In genomic region chr12:3142386-3142785, GRCh38 we compare ENCODE assay signal across 23 cellular contexts.
"Had no signal": no experiment of that assay in that cellular context is flagged by ENCODE, and none has a peak within 500 bp of the region (broad histone marks: within the 10 kb centered on the region; RNA-seq: fewer than 3 reads in every experiment).

No MANE protein-coding gene starts in this region.

- H3K27me3 ChIP-seq: cardiac muscle cell, pancreas, tibial nerve had no signal

- H3K27ac ChIP-seq: cardiac muscle cell, coronary artery, left lung, pancreas, psoas muscle, tibial nerve had no signal

- DNase-seq: activated CD4-positive, alpha-beta T cell treated with anti-CD3 and anti-CD28 coated beads for 4 hours; activated CD4-positive, alpha-beta T cell treated with anti-CD3 and anti-CD28 coated beads, Interleukin-2, amount 50 U/mL, for 4 hours; activated naive CD4-positive, alpha-beta T cell; activated T-cell treated with anti-CD3 and anti-CD28 coated beads for 4 hours; activated T-cell treated with anti-CD3 and anti-CD28 coated beads, Interleukin-2, amount 50 U/mL, for 72 hours; anterior cingulate cortex; cerebellar nuclear complex; dorsolateral prefrontal cortex; effector memory CD4-positive, alpha-beta T cell; kidney glomerular epithelial cell; left lung; mucosa of descending colon; nephron progenitor cell; nucleus accumbens; pancreas; psoas muscle; stimulated activated CD4-positive, alpha-beta T cell treated with anti-CD3 and anti-CD28 coated beads, Interleukin-15, amount 100 ng/mL, for 24 hours; stimulated activated CD4-positive, alpha-beta T cell treated with anti-CD3 and anti-CD28 coated beads, Interleukin-2, amount 100 ng/mL, for 48 hours; stimulated activated naive CD4-positive, alpha-beta T cell treated with Interleukin-2 at 50 U/mL for 16 hours had no signal

- H3K4me1 ChIP-seq: pancreas had no signal

- H3K27ac Mint-ChIP-seq: activated naive CD8-positive, alpha-beta T cell; activated T-cell treated with anti-CD3 and anti-CD28 coated beads, Interleukin-2, amount 50 U/mL, for 72 hours; nephron progenitor cell had no signal

- H3K4me3 Mint-ChIP-seq: activated naive CD8-positive, alpha-beta T cell; activated T-cell treated with anti-CD3 and anti-CD28 coated beads, Interleukin-2, amount 50 U/mL, for 72 hours; nephron progenitor cell had no signal

- ATAC-seq: activated T-cell treated with anti-CD3 and anti-CD28 coated beads, Interleukin-2, amount 50 U/mL, for 72 hours; left lung; mucosa of descending colon; pancreas had no signal

- H3K36me3 ChIP-seq: cardiac muscle cell, left lung, pancreas, tibial nerve had no signal

- H3K9me3 ChIP-seq: left lung, mucosa of descending colon, pancreas, psoas muscle, tibial nerve had no signal

- H3K4me3 ChIP-seq: cardiac muscle cell, coronary artery, dorsolateral prefrontal cortex, left lung, mucosa of descending colon, pancreas, psoas muscle, tibial nerve had no signal

- H3K36me3 Mint-ChIP-seq: activated naive CD8-positive, alpha-beta T cell had no signal

- H3K9me3 Mint-ChIP-seq: activated T-cell treated with anti-CD3 and anti-CD28 coated beads, Interleukin-2, amount 50 U/mL, for 72 hours had no signal
